In genomic region chr16:87169509-87169985, GRCh38 we compare ENCODE assay signal across 1 cellular context.
TF ChIP-seq lines count a peak whose summit lies in the region.

No MANE protein-coding gene starts in this region.

TF ChIP-seq in liver, 16 proteins besides CTCF, POLR2A, EP300 and RAD21 (continued from another document):
- TF ChIP-seq REST (IDR thresholded peaks at IDR 0.05) (peak; percentile 55), RXRA (IDR thresholded peaks at IDR 0.05) (peak; percentile 64 to 94), JUND (IDR thresholded peaks at IDR 0.05) (peak in 1 of 2 donors; percentile 81), ZBTB33 (IDR thresholded peaks at IDR 0.05) (peak; percentile 92)
